Comparison of ENCODE assay signal across 2 cellular contexts in the genomic region with DNA sequence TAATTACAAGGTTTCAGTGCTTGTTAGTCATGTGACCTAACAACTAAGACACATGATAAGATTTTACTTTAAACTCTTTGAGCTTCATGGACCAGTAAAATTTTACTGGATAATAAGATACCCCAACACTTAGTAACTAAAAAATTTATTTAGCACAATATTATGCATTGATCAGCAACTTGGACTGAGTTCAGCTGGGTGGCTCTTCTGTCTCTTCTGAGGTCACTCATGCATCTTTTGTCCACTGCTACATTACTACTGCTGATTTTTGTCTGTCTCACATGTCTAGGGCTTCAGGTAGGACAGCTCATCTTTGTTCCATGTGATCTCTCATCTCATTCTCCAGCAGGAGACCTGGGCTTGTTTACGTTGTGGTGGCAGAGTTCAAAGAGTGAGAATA.
TF ChIP-seq lines count a peak whose summit lies in the region.

No MANE protein-coding gene starts in this region.

TF ChIP-seq in GM23338, 12 proteins besides CTCF, POLR2A, EP300 and RAD21 (continued from another document):
- TF ChIP-seq, protein P1, sequence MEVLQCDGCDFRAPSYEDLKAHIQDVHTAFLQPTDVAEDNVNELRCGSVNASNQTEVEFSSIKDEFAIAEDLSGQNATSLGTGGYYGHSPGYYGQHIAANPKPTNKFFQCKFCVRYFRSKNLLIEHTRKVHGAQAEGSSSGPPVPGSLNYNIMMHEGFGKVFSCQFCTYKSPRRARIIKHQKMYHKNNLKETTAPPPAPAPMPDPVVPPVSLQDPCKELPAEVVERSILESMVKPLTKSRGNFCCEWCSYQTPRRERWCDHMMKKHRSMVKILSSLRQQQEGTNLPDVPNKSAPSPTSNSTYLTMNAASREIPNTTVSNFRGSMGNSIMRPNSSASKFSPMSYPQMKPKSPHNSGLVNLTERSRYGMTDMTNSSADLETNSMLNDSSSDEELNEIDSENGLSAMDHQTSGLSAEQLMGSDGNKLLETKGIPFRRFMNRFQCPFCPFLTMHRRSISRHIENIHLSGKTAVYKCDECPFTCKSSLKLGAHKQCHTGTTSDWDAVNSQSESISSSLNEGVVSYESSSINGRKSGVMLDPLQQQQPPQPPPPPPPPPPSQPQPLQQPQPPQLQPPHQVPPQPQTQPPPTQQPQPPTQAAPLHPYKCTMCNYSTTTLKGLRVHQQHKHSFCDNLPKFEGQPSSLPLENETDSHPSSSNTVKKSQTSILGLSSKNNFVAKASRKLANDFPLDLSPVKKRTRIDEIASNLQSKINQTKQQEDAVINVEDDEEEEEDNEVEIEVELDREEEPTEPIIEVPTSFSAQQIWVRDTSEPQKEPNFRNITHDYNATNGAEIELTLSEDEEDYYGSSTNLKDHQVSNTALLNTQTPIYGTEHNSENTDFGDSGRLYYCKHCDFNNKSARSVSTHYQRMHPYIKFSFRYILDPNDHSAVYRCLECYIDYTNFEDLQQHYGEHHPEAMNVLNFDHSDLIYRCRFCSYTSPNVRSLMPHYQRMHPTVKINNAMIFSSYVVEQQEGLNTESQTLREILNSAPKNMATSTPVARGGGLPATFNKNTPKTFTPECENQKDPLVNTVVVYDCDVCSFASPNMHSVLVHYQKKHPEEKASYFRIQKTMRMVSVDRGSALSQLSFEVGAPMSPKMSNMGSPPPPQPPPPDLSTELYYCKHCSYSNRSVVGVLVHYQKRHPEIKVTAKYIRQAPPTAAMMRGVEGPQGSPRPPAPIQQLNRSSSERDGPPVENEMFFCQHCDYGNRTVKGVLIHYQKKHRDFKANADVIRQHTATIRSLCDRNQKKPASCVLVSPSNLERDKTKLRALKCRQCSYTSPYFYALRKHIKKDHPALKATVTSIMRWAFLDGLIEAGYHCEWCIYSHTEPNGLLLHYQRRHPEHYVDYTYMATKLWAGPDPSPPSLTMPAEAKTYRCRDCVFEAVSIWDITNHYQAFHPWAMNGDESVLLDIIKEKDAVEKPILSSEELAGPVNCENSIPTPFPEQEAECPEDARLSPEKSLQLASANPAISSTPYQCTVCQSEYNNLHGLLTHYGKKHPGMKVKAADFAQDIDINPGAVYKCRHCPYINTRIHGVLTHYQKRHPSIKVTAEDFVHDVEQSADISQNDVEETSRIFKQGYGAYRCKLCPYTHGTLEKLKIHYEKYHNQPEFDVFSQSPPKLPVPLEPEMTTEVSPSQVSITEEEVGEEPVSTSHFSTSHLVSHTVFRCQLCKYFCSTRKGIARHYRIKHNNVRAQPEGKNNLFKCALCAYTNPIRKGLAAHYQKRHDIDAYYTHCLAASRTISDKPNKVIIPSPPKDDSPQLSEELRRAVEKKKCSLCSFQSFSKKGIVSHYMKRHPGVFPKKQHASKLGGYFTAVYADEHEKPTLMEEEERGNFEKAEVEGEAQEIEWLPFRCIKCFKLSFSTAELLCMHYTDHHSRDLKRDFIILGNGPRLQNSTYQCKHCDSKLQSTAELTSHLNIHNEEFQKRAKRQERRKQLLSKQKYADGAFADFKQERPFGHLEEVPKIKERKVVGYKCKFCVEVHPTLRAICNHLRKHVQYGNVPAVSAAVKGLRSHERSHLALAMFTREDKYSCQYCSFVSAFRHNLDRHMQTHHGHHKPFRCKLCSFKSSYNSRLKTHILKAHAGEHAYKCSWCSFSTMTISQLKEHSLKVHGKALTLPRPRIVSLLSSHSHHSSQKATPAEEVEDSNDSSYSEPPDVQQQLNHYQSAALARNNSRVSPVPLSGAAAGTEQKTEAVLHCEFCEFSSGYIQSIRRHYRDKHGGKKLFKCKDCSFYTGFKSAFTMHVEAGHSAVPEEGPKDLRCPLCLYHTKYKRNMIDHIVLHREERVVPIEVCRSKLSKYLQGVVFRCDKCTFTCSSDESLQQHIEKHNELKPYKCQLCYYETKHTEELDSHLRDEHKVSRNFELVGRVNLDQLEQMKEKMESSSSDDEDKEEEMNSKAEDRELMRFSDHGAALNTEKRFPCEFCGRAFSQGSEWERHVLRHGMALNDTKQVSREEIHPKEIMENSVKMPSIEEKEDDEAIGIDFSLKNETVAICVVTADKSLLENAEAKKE (CRISPR knock-in tag; IDR thresholded peaks at IDR 0.05) = no peak
- TF ChIP-seq CREB1 (CRISPR knock-in tag; IDR thresholded peaks at IDR 0.05; ENCODE audit: low read depth) (no peak), ZNF114 (CRISPR knock-in tag; IDR thresholded peaks at IDR 0.05) (no peak), NANOG (IDR thresholded peaks at IDR 0.05; ENCODE audit: borderline replicate concordance) (no peak), ZNF331 (CRISPR knock-in tag; IDR thresholded peaks at IDR 0.05; ENCODE audit: low read depth) (peak; percentile 82)
- TF ChIP-seq, protein P2, sequence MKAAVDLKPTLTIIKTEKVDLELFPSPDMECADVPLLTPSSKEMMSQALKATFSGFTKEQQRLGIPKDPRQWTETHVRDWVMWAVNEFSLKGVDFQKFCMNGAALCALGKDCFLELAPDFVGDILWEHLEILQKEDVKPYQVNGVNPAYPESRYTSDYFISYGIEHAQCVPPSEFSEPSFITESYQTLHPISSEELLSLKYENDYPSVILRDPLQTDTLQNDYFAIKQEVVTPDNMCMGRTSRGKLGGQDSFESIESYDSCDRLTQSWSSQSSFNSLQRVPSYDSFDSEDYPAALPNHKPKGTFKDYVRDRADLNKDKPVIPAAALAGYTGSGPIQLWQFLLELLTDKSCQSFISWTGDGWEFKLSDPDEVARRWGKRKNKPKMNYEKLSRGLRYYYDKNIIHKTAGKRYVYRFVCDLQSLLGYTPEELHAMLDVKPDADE (IDR thresholded peaks at IDR 0.05) = no peak
TF ChIP-seq in GM23338: peak in this region for 1.

TF ChIP-seq in K562, 482 proteins besides CTCF, POLR2A, EP300 and RAD21:
- TF ChIP-seq, protein P3, sequence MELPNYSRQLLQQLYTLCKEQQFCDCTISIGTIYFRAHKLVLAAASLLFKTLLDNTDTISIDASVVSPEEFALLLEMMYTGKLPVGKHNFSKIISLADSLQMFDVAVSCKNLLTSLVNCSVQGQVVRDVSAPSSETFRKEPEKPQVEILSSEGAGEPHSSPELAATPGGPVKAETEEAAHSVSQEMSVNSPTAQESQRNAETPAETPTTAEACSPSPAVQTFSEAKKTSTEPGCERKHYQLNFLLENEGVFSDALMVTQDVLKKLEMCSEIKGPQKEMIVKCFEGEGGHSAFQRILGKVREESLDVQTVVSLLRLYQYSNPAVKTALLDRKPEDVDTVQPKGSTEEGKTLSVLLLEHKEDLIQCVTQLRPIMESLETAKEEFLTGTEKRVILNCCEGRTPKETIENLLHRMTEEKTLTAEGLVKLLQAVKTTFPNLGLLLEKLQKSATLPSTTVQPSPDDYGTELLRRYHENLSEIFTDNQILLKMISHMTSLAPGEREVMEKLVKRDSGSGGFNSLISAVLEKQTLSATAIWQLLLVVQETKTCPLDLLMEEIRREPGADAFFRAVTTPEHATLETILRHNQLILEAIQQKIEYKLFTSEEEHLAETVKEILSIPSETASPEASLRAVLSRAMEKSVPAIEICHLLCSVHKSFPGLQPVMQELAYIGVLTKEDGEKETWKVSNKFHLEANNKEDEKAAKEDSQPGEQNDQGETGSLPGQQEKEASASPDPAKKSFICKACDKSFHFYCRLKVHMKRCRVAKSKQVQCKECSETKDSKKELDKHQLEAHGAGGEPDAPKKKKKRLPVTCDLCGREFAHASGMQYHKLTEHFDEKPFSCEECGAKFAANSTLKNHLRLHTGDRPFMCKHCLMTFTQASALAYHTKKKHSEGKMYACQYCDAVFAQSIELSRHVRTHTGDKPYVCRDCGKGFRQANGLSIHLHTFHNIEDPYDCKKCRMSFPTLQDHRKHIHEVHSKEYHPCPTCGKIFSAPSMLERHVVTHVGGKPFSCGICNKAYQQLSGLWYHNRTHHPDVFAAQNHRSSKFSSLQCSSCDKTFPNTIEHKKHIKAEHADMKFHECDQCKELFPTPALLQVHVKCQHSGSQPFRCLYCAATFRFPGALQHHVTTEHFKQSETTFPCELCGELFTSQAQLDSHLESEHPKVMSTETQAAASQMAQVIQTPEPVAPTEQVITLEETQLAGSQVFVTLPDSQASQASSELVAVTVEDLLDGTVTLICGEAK (IDR thresholded peaks at IDR 0.05) = no peak
- TF ChIP-seq, protein P3 (CRISPR knock-in tag; IDR thresholded peaks at IDR 0.05) = no peak
- TF ChIP-seq, protein P4, sequence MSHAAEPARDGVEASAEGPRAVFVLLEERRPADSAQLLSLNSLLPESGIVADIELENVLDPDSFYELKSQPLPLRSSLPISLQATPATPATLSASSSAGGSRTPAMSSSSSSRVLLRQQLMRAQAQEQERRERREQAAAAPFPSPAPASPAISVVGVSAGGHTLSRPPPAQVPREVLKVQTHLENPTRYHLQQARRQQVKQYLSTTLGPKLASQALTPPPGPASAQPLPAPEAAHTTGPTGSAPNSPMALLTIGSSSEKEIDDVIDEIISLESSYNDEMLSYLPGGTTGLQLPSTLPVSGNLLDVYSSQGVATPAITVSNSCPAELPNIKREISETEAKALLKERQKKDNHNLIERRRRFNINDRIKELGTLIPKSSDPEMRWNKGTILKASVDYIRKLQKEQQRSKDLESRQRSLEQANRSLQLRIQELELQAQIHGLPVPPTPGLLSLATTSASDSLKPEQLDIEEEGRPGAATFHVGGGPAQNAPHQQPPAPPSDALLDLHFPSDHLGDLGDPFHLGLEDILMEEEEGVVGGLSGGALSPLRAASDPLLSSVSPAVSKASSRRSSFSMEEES (CRISPR knock-in tag; IDR thresholded peaks at IDR 0.05) = peak; percentile 48
TF ChIP-seq in K562: peak in this region for 1.
